14 cellular contexts compared by ENCODE assay signal in genomic region chr10:88456730-88457129, GRCh38.
DNase-seq lines count a peak whose midpoint lies in the region; TF ChIP-seq lines count a peak whose summit lies in the region.
"Had no signal": no experiment of that assay in that cellular context is flagged by ENCODE, and none has a peak within 500 bp of the region (broad histone marks: within the 10 kb centered on the region; RNA-seq: fewer than 3 reads in every experiment).

No MANE protein-coding gene starts in this region.

- H3K27me3 Mint-ChIP-seq in type B pancreatic cell = no peaks in the 10 kb centered on the region
- H3K27me3 Mint-ChIP-seq: stimulated activated naive CD8-positive, alpha-beta T cell treated with anti-CD3 and anti-CD28 coated beads, Interleukin-15, Interleukin-2, amounts not matched to agents 100 ng/mL and 50 ng/mL, for 24 hours had no signal

- peaks cover 19% of the 10 kb centered on the region for H3K4me1 Mint-ChIP-seq in type B pancreatic cell (ENCODE audit: unreplicated experiment)

- peak; percentile 61 for DNase-seq in AG20443 (ENCODE audit: low spot score)
- peak; percentile 10 for DNase-seq in Jurkat, Clone E6-1 (ENCODE audit: low read depth, low spot score)
- peak; percentile 44 for DNase-seq in astrocyte of the cerebellum (ENCODE audit: low read depth)
- peak; percentile 34 for DNase-seq in myocyte (ENCODE audit: low read depth)
- no peak for DNase-seq in putamen (ENCODE audit: low spot score)
- no peak for DNase-seq in GF-D8 (lab: John Stamatoyannopoulos, UW)
- DNase-seq in type B pancreatic cell (ENCODE audit: extremely low spot score, unreplicated experiment) = no peak
- DNase-seq in globus pallidus (ENCODE audit: low spot score) = no peak
- DNase-seq: activated CD4-positive, CD25-positive, alpha-beta regulatory T cell; activated T-cell treated with anti-CD3 and anti-CD28 coated beads, Interleukin-2, amount 50 U/mL, for 1 hour; amygdala; Karpas-422; NCI-H2081 had no signal

- in situ Hi-C loops in astrocyte of the cerebellum (cut with HindIII; ENCODE audit: low sequenced_read_pairs) = no loop called here

- H3K4me3 Mint-ChIP-seq in type B pancreatic cell = no peak overlapping the region
- H3K4me3 Mint-ChIP-seq: stimulated activated naive CD8-positive, alpha-beta T cell treated with anti-CD3 and anti-CD28 coated beads, Interleukin-15, Interleukin-2, amounts not matched to agents 100 ng/mL and 50 ng/mL, for 24 hours had no signal

- TF ChIP-seq CTCF in astrocyte of the cerebellum (IDR thresholded peaks at IDR 0.05; ENCODE audit: low read depth, low read length, missing control alignments) (no peak), type B pancreatic cell (conservative IDR thresholded peaks at IDR 0.05) (no peak)

- H3K27ac Mint-ChIP-seq in type B pancreatic cell = no peak overlapping the region
- H3K27ac Mint-ChIP-seq: stimulated activated naive CD8-positive, alpha-beta T cell treated with anti-CD3 and anti-CD28 coated beads, Interleukin-15, Interleukin-2, amounts not matched to agents 100 ng/mL and 50 ng/mL, for 24 hours had no signal

- peaks cover 4% of the 10 kb centered on the region for H3K9me3 Mint-ChIP-seq in type B pancreatic cell
- H3K9me3 Mint-ChIP-seq: stimulated activated naive CD8-positive, alpha-beta T cell treated with anti-CD3 and anti-CD28 coated beads, Interleukin-15, Interleukin-2, amounts not matched to agents 100 ng/mL and 50 ng/mL, for 24 hours had no signal

- H3K36me3 Mint-ChIP-seq in type B pancreatic cell = no peaks in the 10 kb centered on the region

- H3K4me3 ChIP-seq in Jurkat, Clone E6-1 (ENCODE audit: low read length) = no peak overlapping the region
- no peak overlapping the region for H3K4me3 ChIP-seq in astrocyte of the cerebellum (ENCODE audit: low read depth, low read length)

Comparison
In these comparisons a context has a peak if more than half of its experiments do, and no peak if none do; other contexts are left out.
1. DNase-seq: peak in AG20443 (single experiment), Jurkat, Clone E6-1 (single experiment), astrocyte of the cerebellum (single experiment) and myocyte (single experiment); none in putamen (single experiment), GF-D8 (single experiment), type B pancreatic cell (single experiment) and globus pallidus (single experiment).